8 cellular contexts compared by ENCODE assay signal in the genomic region with DNA sequence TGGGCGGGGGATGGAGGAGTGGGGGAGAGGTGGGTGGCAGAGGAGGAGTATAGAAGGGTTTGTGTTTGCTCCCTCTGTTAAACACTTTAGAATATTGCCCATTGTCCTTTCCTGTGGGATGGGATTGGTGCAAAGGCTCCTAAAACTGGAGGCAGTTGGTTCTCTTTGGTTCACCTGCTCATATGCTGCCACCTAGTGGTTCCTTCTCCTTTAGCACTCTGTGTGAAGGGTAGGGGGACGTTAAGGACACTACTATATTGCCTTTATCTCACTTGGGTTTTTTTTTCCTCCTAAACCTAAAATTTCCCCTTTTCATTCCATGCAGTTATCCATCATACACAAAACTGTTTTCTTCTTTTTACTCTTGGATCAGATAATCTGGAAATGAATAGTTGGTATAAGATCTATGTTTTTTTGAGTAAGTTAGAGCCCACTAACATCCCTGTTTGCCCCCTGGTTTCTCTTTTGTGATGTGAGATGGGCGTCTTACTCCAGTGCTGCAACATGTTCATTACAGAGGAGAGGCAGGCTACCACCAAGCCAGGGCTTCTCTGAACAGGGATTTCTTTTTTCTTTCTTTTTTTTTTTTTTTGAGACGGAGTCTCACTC. TPM values are rescaled to one million over a fixed set of nuclear protein-coding genes. Genes with fewer than 3 reads are reported as not detected.
DNase-seq lines count a peak whose midpoint lies in the region; ATAC-seq, FAIRE-seq and TF ChIP-seq lines count a peak whose summit lies in the region.

No MANE protein-coding gene starts in this region.

- H3K4me2 ChIP-seq in OCI-LY7 (ENCODE audit: low read length): no peak overlapping the region
- H3K4me2 ChIP-seq in osteoblast (ENCODE audit: insufficient read depth, low read length): no peak overlapping the region

- ATAC-seq in HG03354 (IDR thresholded peaks at IDR 0.05; ENCODE audit: poor library complexity, severe bottlenecking, unreplicated experiment) (no peak), HG02610 (IDR thresholded peaks at IDR 0.05; ENCODE audit: unreplicated experiment) (no peak)

- no peak overlapping the region for H3K27ac ChIP-seq in OCI-LY7 (ENCODE audit: low read depth, low read length, poor library complexity, severe bottlenecking)
- no peak overlapping the region for H3K27ac ChIP-seq in osteoblast (ENCODE audit: low read depth, low read length)

- no peaks in the 10 kb centered on the region for H3K79me2 ChIP-seq in OCI-LY7 (ENCODE audit: insufficient read depth, low read depth, low read length)
- no peaks in the 10 kb centered on the region for H3K79me2 ChIP-seq in osteoblast (ENCODE audit: insufficient read depth, low read length)

- POLR2A ChIA-PET in OCI-LY7 (lab: Charles Lee): no interaction called here

- FAIRE-seq in frontal cortex (lab: Jason Lieb, UNC): peak; percentile 8

- intact Hi-C loops in OCI-LY7 (cut with micrococcal nuclease; ENCODE audit: unreplicated experiment): loop anchor here (1.0 kb wide), 2 partner anchors 51 to 106 kb away; no protein-coding TSS in a partner anchor

- H4K20me1 ChIP-seq in OCI-LY7 (ENCODE audit: insufficient read depth, low read length) (no peaks in the 10 kb centered on the region), osteoblast (ENCODE audit: insufficient read depth, low read length) (no peaks in the 10 kb centered on the region)

- DNase-seq in DMS 273 treated with DMSO at 0.1 percent for 48 hours (lab: John Stamatoyannopoulos, UW) (peak; percentile 37), OCI-LY7 (ENCODE audit: low spot score) (peak; percentile 77), frontal cortex (ENCODE audit: low spot score in 2 of 2) (peak; percentile 42 to 65), osteoblast (ENCODE audit: insufficient read length, low spot score, missing footprints) (peak; percentile 92)
- DNase-seq in Jurkat, Clone E6-1 (ENCODE audit: low read depth, low spot score): peak; percentile 62
- DNase-seq in activated effector memory CD4-positive, alpha-beta T cell treated with Interleukin-2 at 50 U/mL for 16 hours: peak; percentile 6

- H3K36me3 ChIP-seq in OCI-LY7 (ENCODE audit: insufficient read depth, low read length): no peaks in the 10 kb centered on the region
- no peaks in the 10 kb centered on the region for H3K36me3 ChIP-seq in osteoblast (ENCODE audit: insufficient read depth, low read length)

- H2AFZ ChIP-seq in OCI-LY7 (ENCODE audit: low read length) (no peak overlapping the region), osteoblast (ENCODE audit: low read length) (no peak overlapping the region)

- no peaks in the 10 kb centered on the region for H3K9me3 ChIP-seq in OCI-LY7 (ENCODE audit: low read length)
- H3K9me3 ChIP-seq in osteoblast (ENCODE audit: low read depth, low read length): no peaks in the 10 kb centered on the region

- H3K4me1 ChIP-seq in OCI-LY7 (ENCODE audit: insufficient read depth, low read length, poor library complexity, severe bottlenecking) (no peaks in the 10 kb centered on the region), osteoblast (ENCODE audit: insufficient read depth, low read length) (peaks cover 6% of the 10 kb centered on the region)

- peak; percentile 96 for TF ChIP-seq CTCF in OCI-LY7 (conservative IDR thresholded peaks at IDR 0.05; ENCODE audit: low read length)
- TF ChIP-seq CTCF in osteoblast (IDR thresholded peaks at IDR 0.05; ENCODE audit: extremely low read depth, low read depth, low read length): peak; percentile 84

- CTCF ChIA-PET in OCI-LY7 (lab: Charles Lee; ENCODE audit: unreplicated experiment): interaction anchor here (0.6 kb wide), 2 partner anchors 102 to 215 kb away, joined by 4 to 9 read pairs; no protein-coding TSS in a partner anchor

- H3K4me3 ChIP-seq in Jurkat, Clone E6-1 (ENCODE audit: low read length): no peak overlapping the region
- H3K4me3 ChIP-seq in OCI-LY7 (ENCODE audit: low read depth, low read length, poor library complexity, severe bottlenecking): no peak overlapping the region
- no peak overlapping the region for H3K4me3 ChIP-seq in osteoblast (ENCODE audit: insufficient read depth, low read length)

- no TSS peak for BruUV-seq in OCI-LY7 (replicated peaks; lab: Mats Ljungman, UMichigan)

- no peaks in the 10 kb centered on the region for H3K9me2 ChIP-seq in OCI-LY7 (ENCODE audit: insufficient read depth, low read length)

- H3K27me3 ChIP-seq in osteoblast (ENCODE audit: insufficient read depth, low read length): peaks cover 13% of the 10 kb centered on the region

RNA-seq across cellular contexts. Expression of gene SNX11, which starts 23.8 kb away (rescaled TPM):
- polyA plus RNA-seq in Jurkat, Clone E6-1 (2012; ENCODE audit: insufficient read depth, insufficient read length): 21.2 TPM
- 6.5 and 12.0 TPM in 2 replicates for total RNA-seq in OCI-LY7 (2014; rRNA removed; shearing (Covaris generic))
- 16.2 and 17.6 TPM in 2 replicates for total RNA-seq in OCI-LY7 (2022)
- 9.8 TPM for total RNA-seq in frontal cortex
- 13.6 and 20.6 TPM in 2 replicates for total RNA-seq in osteoblast

RNA-seq across cellular contexts. Expression of gene CBX1, which starts 30.0 kb away (rescaled TPM):
- polyA plus RNA-seq in Jurkat, Clone E6-1 (2012; ENCODE audit: insufficient read depth, insufficient read length): 204 TPM
- 59.7 and 64.5 TPM in 2 replicates for total RNA-seq in OCI-LY7 (2014; rRNA removed; shearing (Covaris generic))
- total RNA-seq in OCI-LY7 (2022) (68.2 and 70.4 TPM in 2 replicates), frontal cortex (95.8 TPM), osteoblast (29.5 and 30.0 TPM in 2 replicates)

Comparison
In these comparisons a context has a peak if more than half of its experiments do, and no peak if none do; other contexts are left out.
1. DNase-seq: peak in every context shown above with its lines; median percentile 92 in osteoblast; 77 in OCI-LY7; 62 in Jurkat, Clone E6-1; 54 in frontal cortex; 37 in DMS 273 treated with DMSO at 0.1 percent for 48 hours; 6 in activated effector memory CD4-positive, alpha-beta T cell treated with Interleukin-2 at 50 U/mL for 16 hours.